8 cellular contexts compared by ENCODE assay signal in the genomic region with DNA sequence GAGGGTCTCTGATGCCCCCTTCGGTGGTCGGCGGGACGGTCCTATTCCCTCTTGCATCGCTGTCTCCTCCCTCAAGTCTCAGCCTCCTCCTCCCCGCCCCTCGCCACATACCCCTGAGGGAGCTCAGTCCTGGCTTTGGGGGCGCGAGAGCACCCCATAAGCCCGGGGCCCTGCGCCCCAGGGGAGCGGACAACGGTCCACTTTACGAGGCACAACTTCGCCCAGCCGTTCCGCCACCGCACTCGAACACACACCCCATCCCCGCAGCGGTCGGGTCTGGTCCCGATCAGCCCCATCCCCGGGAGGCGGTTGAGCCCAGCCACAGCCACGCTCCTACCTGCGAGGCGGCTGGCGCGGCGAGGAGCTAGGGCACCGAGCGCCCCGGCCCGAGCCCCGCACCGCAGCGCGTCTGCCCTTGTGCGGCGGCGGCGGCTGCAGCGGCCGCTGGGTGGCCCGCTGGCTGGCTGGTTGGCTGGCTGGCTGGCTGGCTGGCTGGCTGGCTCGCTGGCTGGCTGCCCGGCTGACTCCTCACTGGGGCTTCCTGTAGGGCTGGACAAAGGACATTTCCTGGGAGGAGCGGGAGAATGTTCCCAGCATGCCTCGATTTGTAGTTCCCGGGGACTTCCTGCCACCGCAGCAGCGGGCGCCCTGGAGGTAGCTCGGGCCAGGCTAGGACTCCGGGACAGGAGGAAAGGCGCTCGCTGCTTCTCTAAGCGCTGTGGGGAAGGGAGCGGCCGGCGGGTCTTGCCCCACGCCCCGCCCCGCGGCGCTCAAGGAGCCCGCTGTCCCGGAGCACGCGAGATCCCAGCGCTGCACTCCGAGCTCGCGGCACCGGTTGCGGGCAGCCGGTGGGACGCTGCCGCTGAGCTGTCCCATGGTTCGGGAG. TPM values are rescaled to one million over a fixed set of nuclear protein-coding genes. Genes with fewer than 3 reads are reported as not detected.
DNase-seq lines count a peak whose midpoint lies in the region; ATAC-seq and TF ChIP-seq lines count a peak whose summit lies in the region.

A gene (minus strand): TSS at position 533 of the 886 bp plus-strand sequence. CDS start 22,166 bp downstream, outside the sequence.

- H3K4me1 ChIP-seq in esophagus muscularis mucosa: peaks cover 18 to 43% (median 29%) of the 10 kb centered on the region in 4 donors

- no peak for TF ChIP-seq CTCF in CD4-positive, alpha-beta T cell (IDR thresholded peaks at IDR 0.05)
- TF ChIP-seq CTCF in esophagus muscularis mucosa (IDR thresholded peaks at IDR 0.05): peak in 2 of 3 experiments; percentile 25 to 32

- WGBS in esophagus muscularis mucosa: 0% methylated on average over 22 of the region's 81 CpGs

- H3K36me3 ChIP-seq in esophagus muscularis mucosa: no peaks in the 10 kb centered on the region

- peak within 1 kb of the TSS; percentile 43 for H3K4me3 Mint-ChIP-seq in CD4-positive, alpha-beta T cell
- H3K4me3 Mint-ChIP-seq in activated CD8-positive, alpha-beta T cell treated with anti-CD3 and anti-CD28 coated beads, Interleukin-2, amount 10 ng/mL, durations not matched to agents 7 days and 5 days: peak within 1 kb of the TSS; percentile 68
- peak within 1 kb of the TSS; percentile 80 for H3K4me3 Mint-ChIP-seq in stimulated activated naive CD8-positive, alpha-beta T cell treated with anti-CD3 and anti-CD28 coated beads, Interleukin-15, Interleukin-2, amounts not matched to agents 100 ng/mL and 50 ng/mL, for 24 hours

- H3K36me3 Mint-ChIP-seq in CD4-positive, alpha-beta T cell (ENCODE audit: low read depth): no peaks in the 10 kb centered on the region
- no peaks in the 10 kb centered on the region for H3K36me3 Mint-ChIP-seq in activated CD8-positive, alpha-beta T cell treated with anti-CD3 and anti-CD28 coated beads, Interleukin-2, amount 10 ng/mL, durations not matched to agents 7 days and 5 days (ENCODE audit: low read depth)
- no peaks in the 10 kb centered on the region for H3K36me3 Mint-ChIP-seq in stimulated activated naive CD8-positive, alpha-beta T cell treated with anti-CD3 and anti-CD28 coated beads, Interleukin-15, Interleukin-2, amounts not matched to agents 100 ng/mL and 50 ng/mL, for 24 hours (ENCODE audit: low read depth)

- CTCF ChIA-PET in CD4-positive, alpha-beta T cell (lab: Charles Lee): no interaction called here
- CTCF ChIA-PET in activated CD8-positive, alpha-beta T cell treated with anti-CD3 and anti-CD28 coated beads, Interleukin-2, amount 10 ng/mL, durations not matched to agents 7 days and 5 days (lab: Charles Lee): interaction anchor here (0.7 to 4.4 kb wide), 4 partner anchors 27 to 77 kb away, joined by 3 to 20 read pairs (median 3); no protein-coding TSS in a partner anchor

- ATAC-seq in CD4-positive, alpha-beta T cell (ENCODE audit: poor library complexity): peak; percentile 37
- ATAC-seq in HG03280 (IDR thresholded peaks at IDR 0.05; ENCODE audit: unreplicated experiment): peak; percentile 72
- peak; percentile 88 for ATAC-seq in activated CD8-positive, alpha-beta T cell treated with anti-CD3 and anti-CD28 coated beads, Interleukin-2, amount 10 ng/mL, durations not matched to agents 7 days and 5 days

- no peak for TF ChIP-seq EP300 in esophagus muscularis mucosa (IDR thresholded peaks at IDR 0.05)

- H3K4me1 Mint-ChIP-seq in CD4-positive, alpha-beta T cell (ENCODE audit: low read depth): peaks cover 5% of the 10 kb centered on the region
- peaks cover 3% of the 10 kb centered on the region for H3K4me1 Mint-ChIP-seq in activated CD8-positive, alpha-beta T cell treated with anti-CD3 and anti-CD28 coated beads, Interleukin-2, amount 10 ng/mL, durations not matched to agents 7 days and 5 days (ENCODE audit: low read depth)
- peaks cover 29% of the 10 kb centered on the region for H3K4me1 Mint-ChIP-seq in stimulated activated naive CD8-positive, alpha-beta T cell treated with anti-CD3 and anti-CD28 coated beads, Interleukin-15, Interleukin-2, amounts not matched to agents 100 ng/mL and 50 ng/mL, for 24 hours (ENCODE audit: low read depth)

- peak; percentile 44 for TF ChIP-seq POLR2A in GM19193 (IDR thresholded peaks at IDR 0.05; ENCODE audit: extremely low read depth, insufficient read depth, insufficient read length)
- peak; percentile 47 for TF ChIP-seq POLR2A in esophagus muscularis mucosa (IDR thresholded peaks at IDR 0.05; ENCODE audit: low read depth)

- POLR2A ChIA-PET in CD4-positive, alpha-beta T cell (lab: Charles Lee): no interaction called here
- POLR2A ChIA-PET in activated CD8-positive, alpha-beta T cell treated with anti-CD3 and anti-CD28 coated beads, Interleukin-2, amount 10 ng/mL, durations not matched to agents 7 days and 5 days (lab: Charles Lee): interaction anchor here (1.1 kb wide), 1 partner anchor 64 kb away, joined by 5 read pairs; a partner anchor contains a TSS

- peak within 1 kb of the TSS; percentile 80 to 97 (median 94) for H3K4me3 ChIP-seq in esophagus muscularis mucosa

- H3K9me3 ChIP-seq in CD4-positive, alpha-beta T cell (ENCODE audit: control insufficient read depth, low read length): no peaks in the 10 kb centered on the region
- H3K9me3 ChIP-seq in esophagus muscularis mucosa: no peaks in the 10 kb centered on the region

- no peaks in the 10 kb centered on the region for H3K9me3 Mint-ChIP-seq in CD4-positive, alpha-beta T cell
- no peaks in the 10 kb centered on the region for H3K9me3 Mint-ChIP-seq in activated CD8-positive, alpha-beta T cell treated with anti-CD3 and anti-CD28 coated beads, Interleukin-2, amount 10 ng/mL, durations not matched to agents 7 days and 5 days (ENCODE audit: insufficient read depth)
- peaks cover 4% of the 10 kb centered on the region for H3K9me3 Mint-ChIP-seq in stimulated activated naive CD8-positive, alpha-beta T cell treated with anti-CD3 and anti-CD28 coated beads, Interleukin-15, Interleukin-2, amounts not matched to agents 100 ng/mL and 50 ng/mL, for 24 hours

- peak in 4 of 10 experiments; percentile 4 to 34 (median 6) for DNase-seq in CD4-positive, alpha-beta T cell
- DNase-seq in NCI-H345 (lab: John Stamatoyannopoulos, UW): peak; percentile 97
- DNase-seq in activated CD8-positive, alpha-beta T cell treated with anti-CD3 and anti-CD28 coated beads, Interleukin-2, amount 10 ng/mL, durations not matched to agents 7 days and 5 days: peak; percentile 37
- peak; percentile 97 for DNase-seq in esophagus muscularis mucosa (ENCODE audit: extremely low spot score)
- DNase-seq in mucosa of gallbladder (ENCODE audit: low spot score): peak; percentile 97

- H3K27ac Mint-ChIP-seq in CD4-positive, alpha-beta T cell: no peak within 1 kb of the TSS
- H3K27ac Mint-ChIP-seq in activated CD8-positive, alpha-beta T cell treated with anti-CD3 and anti-CD28 coated beads, Interleukin-2, amount 10 ng/mL, durations not matched to agents 7 days and 5 days: no peak within 1 kb of the TSS
- no peak within 1 kb of the TSS for H3K27ac Mint-ChIP-seq in stimulated activated naive CD8-positive, alpha-beta T cell treated with anti-CD3 and anti-CD28 coated beads, Interleukin-15, Interleukin-2, amounts not matched to agents 100 ng/mL and 50 ng/mL, for 24 hours

- H3K27me3 Mint-ChIP-seq in CD4-positive, alpha-beta T cell: peaks cover 88% of the 10 kb centered on the region
- peaks cover 76% of the 10 kb centered on the region for H3K27me3 Mint-ChIP-seq in activated CD8-positive, alpha-beta T cell treated with anti-CD3 and anti-CD28 coated beads, Interleukin-2, amount 10 ng/mL, durations not matched to agents 7 days and 5 days (ENCODE audit: low read depth)
- H3K27me3 Mint-ChIP-seq in stimulated activated naive CD8-positive, alpha-beta T cell treated with anti-CD3 and anti-CD28 coated beads, Interleukin-15, Interleukin-2, amounts not matched to agents 100 ng/mL and 50 ng/mL, for 24 hours: peaks cover 83% of the 10 kb centered on the region

- H3K27ac ChIP-seq in CD4-positive, alpha-beta T cell (ENCODE audit: low read depth, low read length): no peak within 1 kb of the TSS
- H3K27ac ChIP-seq in esophagus muscularis mucosa (replicated peaks in 1 of 4): peak within 1 kb of the TSS; percentile 84 to 91 (median 89)

- intact Hi-C loops in CD4-positive, alpha-beta T cell (cut with DNase I, micrococcal nuclease): no loop called here
- intact Hi-C loops in esophagus muscularis mucosa (cut with DNase I): no loop called here

- peaks cover 58% of the 10 kb centered on the region for H3K27me3 ChIP-seq in CD4-positive, alpha-beta T cell (ENCODE audit: control insufficient read depth, insufficient read depth, low read length)
- H3K27me3 ChIP-seq in esophagus muscularis mucosa: no peaks in the 10 kb centered on the region

RNA-seq across cellular contexts. Expression of the gene that starts here (rescaled TPM):
- total RNA-seq in CD4-positive, alpha-beta T cell: under 1 TPM; 0.05 to 0.06 TPM
- total RNA-seq in activated CD8-positive, alpha-beta T cell treated with anti-CD3 and anti-CD28 coated beads, Interleukin-2, amount 10 ng/mL, durations not matched to agents 7 days and 5 days: under 1 TPM in 1 of 2 experiments, not detected in 1; 0.08 TPM
- 1 to 10 TPM; 2.0 to 4.8 (median 4.0) TPM for total RNA-seq in esophagus muscularis mucosa
- total RNA-seq in mucosa of gallbladder: 2.9 TPM

Comparison
In these comparisons a context has a peak if more than half of its experiments do, and no peak if none do; other contexts are left out.
1. Peak in ATAC-seq in CD4-positive, alpha-beta T cell; RNA of the gene not detected or under 1 TPM.
2. Peak in DNase-seq and ATAC-seq in activated CD8-positive, alpha-beta T cell treated with anti-CD3 and anti-CD28 coated beads, Interleukin-2, amount 10 ng/mL, durations not matched to agents 7 days and 5 days; RNA of the gene not detected or under 1 TPM.
3. ATAC-seq: peak in every context shown above with its lines; median percentile 88 in activated CD8-positive, alpha-beta T cell treated with anti-CD3 and anti-CD28 coated beads, Interleukin-2, amount 10 ng/mL, durations not matched to agents 7 days and 5 days; 72 in HG03280; 37 in CD4-positive, alpha-beta T cell.